Comparison of ENCODE assay signal across 18 cellular contexts in the genomic region with DNA sequence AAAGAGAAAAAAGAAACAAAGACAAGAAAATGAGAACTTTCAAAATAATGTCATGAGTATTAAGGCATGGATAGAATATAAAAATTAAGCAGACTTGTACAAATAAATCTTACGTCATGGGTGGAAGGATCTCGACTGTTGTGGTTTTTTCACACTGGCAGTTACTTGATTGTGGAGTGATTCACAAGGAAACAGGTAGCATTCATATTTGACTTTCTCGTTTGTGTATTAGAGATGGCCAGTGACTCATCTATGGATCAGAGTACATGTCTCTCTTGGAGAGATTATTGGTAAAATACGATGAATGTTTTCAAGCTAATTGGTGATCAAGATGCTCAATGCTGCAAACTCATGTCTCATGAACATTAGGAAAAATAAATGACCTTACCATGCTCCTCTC.
DNase-seq lines count a peak whose midpoint lies in the region; ATAC-seq, FAIRE-seq and TF ChIP-seq lines count a peak whose summit lies in the region.
"Had no signal": no experiment of that assay in that cellular context is flagged by ENCODE, and none has a peak within 500 bp of the region (broad histone marks: within the 10 kb centered on the region; RNA-seq: fewer than 3 reads in every experiment).

No MANE protein-coding gene starts in this region.

- H3K27ac ChIP-seq in astrocyte (ENCODE audit: low read depth, low read length): no peak overlapping the region
- H3K27ac ChIP-seq: SK-N-MC had no signal

- no peaks in the 10 kb centered on the region for H3K9me3 ChIP-seq in astrocyte (ENCODE audit: insufficient read depth, low read depth, low read length)

- no peaks in the 10 kb centered on the region for H3K27me3 Mint-ChIP-seq in Calu3 (ENCODE audit: unreplicated experiment)
- H3K27me3 Mint-ChIP-seq in astrocyte (ENCODE audit: low read depth, unreplicated experiment): no peaks in the 10 kb centered on the region
- no peaks in the 10 kb centered on the region for H3K27me3 Mint-ChIP-seq in HFFc6 (ENCODE audit: insufficient read depth)
- H3K27me3 Mint-ChIP-seq: IgD-negative memory B cell had no signal

- no peak overlapping the region for H3K4me3 Mint-ChIP-seq in Calu3 (ENCODE audit: low read depth, unreplicated experiment)
- H3K4me3 Mint-ChIP-seq in astrocyte (ENCODE audit: unreplicated experiment): no peak overlapping the region
- H3K4me3 Mint-ChIP-seq in HFFc6: no peak overlapping the region
- H3K4me3 Mint-ChIP-seq: IgD-negative memory B cell had no signal

- H3K9me3 Mint-ChIP-seq in Calu3 (ENCODE audit: low read depth, unreplicated experiment): peaks cover 4% of the 10 kb centered on the region
- peaks cover 2% of the 10 kb centered on the region for H3K9me3 Mint-ChIP-seq in astrocyte (ENCODE audit: unreplicated experiment)
- H3K9me3 Mint-ChIP-seq in HFFc6: peaks cover 49% of the 10 kb centered on the region

- DNase-seq in Calu3 (peak; percentile 32), M059J (ENCODE audit: low read depth) (peak; percentile 33), astrocyte (ENCODE audit: low read depth) (peak; percentile 6), kidney tubule cell (ENCODE audit: low spot score) (peak; percentile 65), NCI-H2029 (lab: John Stamatoyannopoulos, UW) (no peak), HFFc6 (no peak)
- DNase-seq: C1 segment of cervical spinal cord, Kasumi-1, MV-4-11, NCI-H1417, NCI-H187 treated with DMSO at 0.1 percent for 48 hours, NCI-H2171 treated with DMSO at 0.1 percent for 48 hours, NCI-H446 treated with DMSO at 0.1 percent for 48 hours, Right ventricle myocardium superior had no signal

- H3K4me2 ChIP-seq in astrocyte (ENCODE audit: low read length): no peak overlapping the region

- H3K36me3 Mint-ChIP-seq in Calu3 (ENCODE audit: insufficient read depth, unreplicated experiment) (peaks cover 7% of the 10 kb centered on the region), astrocyte (ENCODE audit: low read depth, unreplicated experiment) (no peaks in the 10 kb centered on the region), HFFc6 (ENCODE audit: low read depth) (no peaks in the 10 kb centered on the region)
- H3K36me3 Mint-ChIP-seq: IgD-negative memory B cell had no signal

- no peak overlapping the region for H3K9ac ChIP-seq in astrocyte (ENCODE audit: low read length)

- H3K4me1 ChIP-seq in astrocyte (ENCODE audit: insufficient read depth, low read length): no peaks in the 10 kb centered on the region

- H3K27me3 ChIP-seq in astrocyte (ENCODE audit: insufficient read depth, low read length): no peaks in the 10 kb centered on the region

- CTCF ChIA-PET in Calu3 (lab: Charles Lee): no interaction called here

- ATAC-seq in GM19397 (IDR thresholded peaks at IDR 0.05; ENCODE audit: unreplicated experiment): no peak

- FAIRE-seq in astrocyte (lab: Jason Lieb, UNC): no peak
- FAIRE-seq: H1 had no signal

- no peak overlapping the region for H3K4me3 ChIP-seq in astrocyte (ENCODE audit: insufficient read depth, low read depth, low read length)
- H3K4me3 ChIP-seq: SK-N-MC had no signal

- intact Hi-C loops in Calu3 (cut with micrococcal nuclease; ENCODE audit: unreplicated experiment): loop anchor here (2.0 kb wide), 1 partner anchor 84 kb away; no protein-coding TSS in a partner anchor

- H3K27ac Mint-ChIP-seq in Calu3 (ENCODE audit: unreplicated experiment) (peak overlapping the region; percentile 78), astrocyte (ENCODE audit: unreplicated experiment) (no peak overlapping the region), HFFc6 (no peak overlapping the region)
- H3K27ac Mint-ChIP-seq: IgD-negative memory B cell had no signal

- H4K20me1 ChIP-seq in astrocyte (ENCODE audit: insufficient read depth, low read length): no peaks in the 10 kb centered on the region

- H2AFZ ChIP-seq in astrocyte (ENCODE audit: low read depth, low read length): no peak overlapping the region

- H3K36me3 ChIP-seq in astrocyte (ENCODE audit: insufficient read depth, low read length): no peaks in the 10 kb centered on the region

- TF ChIP-seq CTCF in Calu3 (IDR thresholded peaks at IDR 0.05; ENCODE audit: unreplicated experiment) (no peak), astrocyte (IDR thresholded peaks at IDR 0.05; ENCODE audit: insufficient read depth, low read depth, low read length) (no peak), HFFc6 (IDR thresholded peaks at IDR 0.05) (no peak)

- H3K79me2 ChIP-seq in astrocyte (ENCODE audit: insufficient read depth, low read length): no peaks in the 10 kb centered on the region

- H3K4me1 Mint-ChIP-seq in Calu3 (ENCODE audit: low read depth, unreplicated experiment) (peaks cover 39% of the 10 kb centered on the region), astrocyte (ENCODE audit: low read depth, unreplicated experiment) (peaks cover 9% of the 10 kb centered on the region), HFFc6 (ENCODE audit: low read depth) (no peaks in the 10 kb centered on the region)

- no TSS peak for BruUV-seq in Calu3 (replicated peaks; lab: Mats Ljungman, UMichigan)

Comparison
In these comparisons a context has a peak if more than half of its experiments do, and no peak if none do; other contexts are left out.
1. DNase-seq: peak in Calu3 (single experiment), M059J (single experiment), astrocyte (single experiment) and kidney tubule cell (single experiment); none in NCI-H2029 (single experiment) and HFFc6 (single experiment).